Comparison of ENCODE assay signal across 9 cellular contexts in the genomic region with DNA sequence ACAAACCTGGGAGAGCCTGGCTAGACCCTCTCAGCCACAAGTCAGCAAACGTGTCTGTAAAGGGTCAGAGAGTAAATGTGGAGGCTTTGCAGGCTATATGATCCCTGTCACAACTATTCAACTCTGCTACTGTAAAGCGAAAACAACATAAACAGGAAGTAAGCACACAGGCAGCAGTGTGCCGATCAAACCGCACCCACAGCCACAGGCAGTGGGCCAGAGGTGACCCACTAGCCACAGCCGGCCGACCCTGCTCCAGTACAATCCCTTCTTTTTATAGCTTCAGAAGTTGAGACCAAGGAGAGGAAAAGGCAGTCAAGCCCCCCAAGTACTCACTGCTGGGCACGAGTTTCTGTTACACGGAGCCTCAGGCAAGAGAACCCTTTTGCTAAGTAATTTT.
A peak's percentile ranks its signal among the peaks of the same experiment; 100 is the strongest.
DNase-seq lines count a peak whose midpoint lies in the region; TF ChIP-seq lines count a peak whose summit lies in the region.
"Had no signal": no experiment of that assay in that cellular context is flagged by ENCODE, and none has a peak within 500 bp of the region (broad histone marks: within the 10 kb centered on the region; RNA-seq: fewer than 3 reads in every experiment).

No MANE protein-coding gene starts in this region.

- no peaks in the 10 kb centered on the region for H3K9me3 ChIP-seq in smooth muscle cell (replicated peaks; ENCODE audit: low read depth)

- no peaks in the 10 kb centered on the region for H3K9me3 Mint-ChIP-seq in IgD-negative memory B cell

- H4K20me1 ChIP-seq in smooth muscle cell (ENCODE audit: low read depth), result no peaks in the 10 kb centered on the region

- peaks cover 28% of the 10 kb centered on the region for H3F3A ChIP-seq in smooth muscle cell (ENCODE audit: low read depth)

- peak overlapping the region; percentile 17 for H3K27ac ChIP-seq in smooth muscle cell (ENCODE audit: low read depth)

- H3K27ac Mint-ChIP-seq in IgD-negative memory B cell, result peak overlapping the region in 1 of 3 donors; percentile 82

- WGBS in smooth muscle cell (ENCODE audit: low lambda C conversion rate), result 16% methylated on average over 8 of the region's 8 CpGs

- H3K4me3 Mint-ChIP-seq in IgD-negative memory B cell, result peak overlapping the region in 3 of 4 donors; percentile 62 to 94 (median 73)

- H2AFZ ChIP-seq in smooth muscle cell (ENCODE audit: low read depth), result peak overlapping the region; percentile 65

- TF ChIP-seq CTCF in smooth muscle cell (IDR thresholded peaks at IDR 0.05; ENCODE audit: borderline replicate concordance, insufficient read depth, poor library complexity, severe bottlenecking), result no peak

- no peaks in the 10 kb centered on the region for H3K79me2 ChIP-seq in smooth muscle cell (ENCODE audit: low read depth)

- H3K4me1 ChIP-seq in smooth muscle cell (ENCODE audit: low read depth), result peaks cover 26% of the 10 kb centered on the region

- peak; percentile 50 for DNase-seq in NK-92 treated with Interleukin-12 subunit alpha and Interleukin-12 subunit beta, amount 100 ng/mL, for 24 hours (lab: John Stamatoyannopoulos, UW)
- DNase-seq in NK-92 (lab: John Stamatoyannopoulos, UW; ENCODE audit: unreplicated experiment), result no peak
- peak; percentile 60 for DNase-seq in epidermal melanocyte (ENCODE audit: insufficient read length, low spot score)
- no peak for DNase-seq in smooth muscle cell (lab: John Stamatoyannopoulos, UW; ENCODE audit: unreplicated experiment)
- DNase-seq in NCI-H226, result no peak
- DNase-seq in activated CD4-positive, alpha-beta T cell treated with anti-CD3 and anti-CD28 coated beads, Interleukin-2, amount 50 U/mL, for 1 hour, result no peak
- DNase-seq in AG08395 (ENCODE audit: low spot score), result no peak
- DNase-seq: 8988T had no signal

- peaks cover 7 to 20% (median 8%) of the 10 kb centered on the region in 3 donors for H3K4me1 Mint-ChIP-seq in IgD-negative memory B cell

- no peaks in the 10 kb centered on the region for H3K36me3 ChIP-seq in smooth muscle cell (ENCODE audit: low read depth)

- H3K36me3 Mint-ChIP-seq in IgD-negative memory B cell, result no peaks in the 10 kb centered on the region

- peak overlapping the region; percentile 15 for H3K9ac ChIP-seq in smooth muscle cell (ENCODE audit: low read depth)

- peaks cover 6% of the 10 kb centered on the region for H3K27me3 Mint-ChIP-seq in IgD-negative memory B cell

- no peaks in the 10 kb centered on the region for H3K27me3 ChIP-seq in smooth muscle cell (ENCODE audit: low read depth)

- peak overlapping the region; percentile 67 for H3K4me2 ChIP-seq in smooth muscle cell

- H3K4me3 ChIP-seq in smooth muscle cell, result no peak overlapping the region

Comparison
In these comparisons a context has a peak if more than half of its experiments do, and no peak if none do; other contexts are left out.
1. DNase-seq: peak in NK-92 treated with Interleukin-12 subunit alpha and Interleukin-12 subunit beta, amount 100 ng/mL, for 24 hours (single experiment) and epidermal melanocyte (single experiment); none in NK-92 (single experiment), smooth muscle cell (single experiment), NCI-H226 (single experiment), activated CD4-positive, alpha-beta T cell treated with anti-CD3 and anti-CD28 coated beads, Interleukin-2, amount 50 U/mL, for 1 hour (single experiment) and AG08395 (single experiment).